In the genomic region with DNA sequence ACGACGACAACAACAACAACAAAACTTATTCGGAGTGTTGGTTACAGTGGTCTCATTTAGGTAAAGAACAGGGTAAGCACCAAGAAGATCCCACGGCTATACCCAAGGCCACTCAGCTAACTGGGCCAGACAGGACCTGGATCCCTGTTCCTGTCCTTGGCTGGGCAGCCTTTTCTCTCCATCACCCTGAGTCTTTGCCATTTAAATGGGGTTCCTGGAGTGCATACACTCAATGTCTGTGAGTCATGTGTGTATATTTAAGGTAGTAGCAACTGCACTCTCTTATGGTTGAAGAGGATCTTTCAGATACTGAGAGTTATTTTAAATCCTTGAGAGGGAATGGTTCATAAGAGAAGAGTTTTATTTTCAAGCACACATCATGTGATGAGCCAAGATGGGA, we compare ENCODE assay signal across 29 cellular contexts. TPM values are rescaled to one million over a fixed set of nuclear protein-coding genes. Genes with fewer than 3 reads are reported as not detected.
"Had no signal": no experiment of that assay in that cellular context is flagged by ENCODE, and none has a peak within 500 bp of the region (broad histone marks: within the 10 kb centered on the region; RNA-seq: fewer than 3 reads in every experiment).

No MANE protein-coding gene starts in this region.

- H3K27me3 ChIP-seq: body of pancreas, Peyer's patch had no signal

- H3K36me3 Mint-ChIP-seq: activated naive CD4-positive, alpha-beta T cell treated with anti-CD3 and anti-CD28 coated beads, Interleukin-2, amount 50 U/mL, for 24 hours had no signal

- H3K4me1 ChIP-seq: body of pancreas, Peyer's patch had no signal

- H3K9me2 ChIP-seq: SK-N-SH had no signal

- DNase-seq: activated CD4-positive, alpha-beta T cell treated with anti-CD3 and anti-CD28 coated beads for 48 hours; activated CD4-positive, alpha-beta T cell treated with anti-CD3 and anti-CD28 coated beads, Interleukin-2, amount 50 U/mL, for 4 hours; activated CD4-positive, CD25-positive, alpha-beta regulatory T cell treated with anti-CD3 and anti-CD28 coated beads, Interleukin-2, amount 50 U/mL, for 72 hours; activated CD8-positive, alpha-beta memory T cell treated with anti-CD3 and anti-CD28 coated beads, Interleukin-2, amount 50 U/mL, for 48 hours; activated CD8-positive, alpha-beta T cell treated with anti-CD3 and anti-CD28 coated beads, Interleukin-2, amount 10 ng/mL, durations not matched to agents 7 days and 5 days; activated naive CD4-positive, alpha-beta T cell; activated T-cell treated with anti-CD3 and anti-CD28 coated beads, Interleukin-2, amount 50 U/mL, for 1 hour; aorta; body of pancreas; central memory CD4-positive, alpha-beta T cell; NCI-H1105 treated with DMSO at 0.1 percent for 48 hours; NCI-H1436 treated with DMSO at 0.1 percent for 48 hours; NCI-H187; NCI-H2081; NCI-H2171; NCI-H2227 treated with DMSO at 0.1 percent for 48 hours; NCI-H446 treated with DMSO at 0.1 percent for 48 hours; NCI-H524 treated with DMSO at 0.1 percent for 48 hours; NCI-H748 treated with DMSO at 0.1 percent for 48 hours; Peyer's patch; Right ventricle myocardium superior; SJCRH30; SK-N-SH; T-helper 1 cell had no signal

- H3K27ac ChIP-seq: body of pancreas, Peyer's patch, RWPE1, SJCRH30 had no signal

- FAIRE-seq: bronchial epithelial cell had no signal

- H3K4me3 Mint-ChIP-seq: activated CD8-positive, alpha-beta T cell treated with anti-CD3 and anti-CD28 coated beads, Interleukin-2, amount 10 ng/mL, durations not matched to agents 7 days and 5 days; activated naive CD4-positive, alpha-beta T cell treated with anti-CD3 and anti-CD28 coated beads, Interleukin-2, amount 50 U/mL, for 24 hours had no signal

- H3K4me3 ChIP-seq: body of pancreas, Peyer's patch, SJCRH30 had no signal

- H3K9me3 ChIP-seq: body of pancreas, Peyer's patch, SJCRH30, SK-N-SH had no signal

- H3K27ac Mint-ChIP-seq: activated CD8-positive, alpha-beta T cell treated with anti-CD3 and anti-CD28 coated beads, Interleukin-2, amount 10 ng/mL, durations not matched to agents 7 days and 5 days; activated naive CD4-positive, alpha-beta T cell treated with anti-CD3 and anti-CD28 coated beads, Interleukin-2, amount 50 U/mL, for 24 hours had no signal

- H3K4me2 ChIP-seq: SK-N-SH had no signal

- ATAC-seq: activated CD8-positive, alpha-beta T cell treated with anti-CD3 and anti-CD28 coated beads, Interleukin-2, amount 10 ng/mL, durations not matched to agents 7 days and 5 days; body of pancreas had no signal

- H3K9ac ChIP-seq: SK-N-SH had no signal

- H3K36me3 ChIP-seq: Peyer's patch, SJCRH30 had no signal

- H3K9me3 Mint-ChIP-seq: activated naive CD4-positive, alpha-beta T cell treated with anti-CD3 and anti-CD28 coated beads, Interleukin-2, amount 50 U/mL, for 24 hours had no signal

- H3K4me1 Mint-ChIP-seq: activated naive CD4-positive, alpha-beta T cell treated with anti-CD3 and anti-CD28 coated beads, Interleukin-2, amount 50 U/mL, for 24 hours had no signal

RNA-seq across cellular contexts. Expression of a gene that starts 35.3 kb away (rescaled TPM):
- total RNA-seq: activated CD8-positive, alpha-beta T cell treated with anti-CD3 and anti-CD28 coated beads, Interleukin-2, amount 10 ng/mL, durations not matched to agents 7 days and 5 days; bronchial epithelial cell; OCI-LY7; Peyer's patch; Right ventricle myocardium superior; T-helper 2 cell treated with Interferon-gamma antibody and Interleukin-4, amounts not matched to agents 100 ng/mL and 5 ng/mL, for 36 hours had no signal
- polyA plus RNA-seq: aorta, SK-N-SH had no signal
